In the genomic region with DNA sequence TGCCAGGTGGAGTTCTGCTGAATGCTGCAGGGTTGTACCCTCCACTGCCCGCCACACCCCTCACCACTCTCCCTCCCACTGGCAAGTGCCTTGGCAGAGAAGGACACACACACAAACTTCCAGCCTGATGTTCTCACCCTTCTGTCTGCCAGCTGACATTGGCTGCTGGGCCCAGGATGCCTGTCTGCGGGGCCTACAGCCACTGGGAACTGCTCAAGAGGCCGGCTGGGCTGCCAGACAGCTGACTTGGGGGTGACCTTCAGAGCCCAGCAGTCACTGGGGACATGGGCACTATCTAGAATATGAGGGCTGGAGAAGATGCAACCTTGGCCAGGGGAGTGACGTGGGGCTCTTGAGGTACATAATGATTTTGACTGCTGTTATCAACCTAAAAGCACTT, we compare ENCODE assay signal across 20 cellular contexts.
DNase-seq lines count a peak whose midpoint lies in the region; ATAC-seq, FAIRE-seq and TF ChIP-seq lines count a peak whose summit lies in the region.
"Had no signal": no experiment of that assay in that cellular context is flagged by ENCODE, and none has a peak within 500 bp of the region (broad histone marks: within the 10 kb centered on the region; RNA-seq: fewer than 3 reads in every experiment).

No MANE protein-coding gene starts in this region.

- CTCF ChIA-PET in A549 (lab: Yijun Ruan, JAX) = interaction anchor here (0.5 to 5.4 kb wide), 5 partner anchors 11 to 480 kb away, joined by 3 to 53 read pairs (median 3); no protein-coding TSS in a partner anchor
- CTCF ChIA-PET in WTC11 (lab: Charles Lee) = interaction anchor here (1.2 to 4.5 kb wide), 7 partner anchors 10 to 157 kb away, joined by 3 to 22 read pairs (median 10); a partner anchor contains a TSS

- H3K9me3 Mint-ChIP-seq in WTC11 = no peaks in the 10 kb centered on the region
- H3K9me3 Mint-ChIP-seq: CD4-positive, CD25-positive, alpha-beta regulatory T cell had no signal

- H3K9me3 ChIP-seq in A549 = no peaks in the 10 kb centered on the region
- no peaks in the 10 kb centered on the region for H3K9me3 ChIP-seq in esophagus muscularis mucosa
- no peaks in the 10 kb centered on the region for H3K9me3 ChIP-seq in osteoblast (ENCODE audit: low read depth, low read length)

- H3K4me3 Mint-ChIP-seq in WTC11 = no peak overlapping the region

- intact Hi-C loops in esophagus muscularis mucosa (cut with DNase I) = no loop called here

- TF ChIP-seq POLR2A in A549 (IDR thresholded peaks at IDR 0.05; ENCODE audit: low read length) = no peak
- TF ChIP-seq POLR2A in esophagus muscularis mucosa (IDR thresholded peaks at IDR 0.05; ENCODE audit: low read depth) = no peak

- H3K4me2 ChIP-seq in A549 (no peak overlapping the region), osteoblast (ENCODE audit: insufficient read depth, low read length) (no peak overlapping the region)

- H2AFZ ChIP-seq in osteoblast (ENCODE audit: low read length) = no peak overlapping the region

- POLR2A ChIA-PET in A549 (lab: Yijun Ruan, JAX) (no interaction called here), WTC11 (lab: Charles Lee) (no interaction called here)

- no peaks in the 10 kb centered on the region for H3K36me3 Mint-ChIP-seq in WTC11
- H3K36me3 Mint-ChIP-seq: CD4-positive, CD25-positive, alpha-beta regulatory T cell had no signal

- H3K27ac Mint-ChIP-seq in WTC11 = peak overlapping the region; percentile 39; the same call in 1 of the 2 replicates

- H3K27me3 ChIP-seq in esophagus muscularis mucosa (peaks cover 0 to 9% (median 0%) of the 10 kb centered on the region in 4 donors), osteoblast (ENCODE audit: insufficient read depth, low read length) (no peaks in the 10 kb centered on the region)

- peaks cover 23% of the 10 kb centered on the region for H3K4me1 Mint-ChIP-seq in WTC11

- no peak for TF ChIP-seq RAD21 in A549 (conservative IDR thresholded peaks at IDR 0.05 in 1 of 2, IDR thresholded peaks at IDR 0.05 in 1 of 2)

- H3K27ac ChIP-seq in A549 = peak overlapping the region; percentile 90 to 91; a peak in 4 of 6 replicates
- peak overlapping the region in 3 of 4 donors; percentile 40 to 61 (median 56) for H3K27ac ChIP-seq in esophagus muscularis mucosa (replicated peaks in 1 of 4)
- H3K27ac ChIP-seq in osteoblast (ENCODE audit: low read depth, low read length) = no peak overlapping the region
- H3K27ac ChIP-seq: HL-60 had no signal

- ATAC-seq in A549 = no peak
- no peak for ATAC-seq in WTC11
- ATAC-seq in GM21360 (IDR thresholded peaks at IDR 0.05; ENCODE audit: unreplicated experiment) = no peak
- ATAC-seq in GM19351 (IDR thresholded peaks at IDR 0.05; ENCODE audit: unreplicated experiment) = no peak
- ATAC-seq in HG02798 (IDR thresholded peaks at IDR 0.05; ENCODE audit: poor library complexity, unreplicated experiment) = no peak
- ATAC-seq: PC-3 had no signal

- 95% methylated on average over 4 of the region's 4 CpGs for WGBS in A549 (ENCODE audit: missing lambda C conversion rate)
- WGBS in esophagus muscularis mucosa = 87% methylated on average over 3 of the region's 4 CpGs

- H3K36me3 ChIP-seq in esophagus muscularis mucosa = peaks cover 0 to 6% (median 0%) of the 10 kb centered on the region in 4 donors
- H3K36me3 ChIP-seq in osteoblast (ENCODE audit: insufficient read depth, low read length) = no peaks in the 10 kb centered on the region

- no peaks in the 10 kb centered on the region for H3K79me2 ChIP-seq in osteoblast (ENCODE audit: insufficient read depth, low read length)

- TF ChIP-seq EP300 in A549 (IDR thresholded peaks at IDR 0.05) = no peak
- TF ChIP-seq EP300 in esophagus muscularis mucosa (IDR thresholded peaks at IDR 0.05) = no peak

- peaks cover 26% of the 10 kb centered on the region for H3K27me3 Mint-ChIP-seq in WTC11 (ENCODE audit: low read depth)
- H3K27me3 Mint-ChIP-seq: CD4-positive, CD25-positive, alpha-beta regulatory T cell had no signal

- H3K4me1 ChIP-seq in A549 (peaks cover 49% of the 10 kb centered on the region), esophagus muscularis mucosa (peaks cover 31 to 46% (median 41%) of the 10 kb centered on the region in 4 donors), osteoblast (ENCODE audit: insufficient read depth, low read length) (peaks cover 24% of the 10 kb centered on the region)

- H3K4me3 ChIP-seq in A549 (no peak overlapping the region), esophagus muscularis mucosa (no peak overlapping the region), osteoblast (ENCODE audit: insufficient read depth, low read length) (no peak overlapping the region)

- no peak for DNase-seq in A549 (ENCODE audit: low read depth in 1 of 2, low spot score in 1 of 2)
- no peak for DNase-seq in WTC11 (ENCODE audit: low spot score)
- DNase-seq in esophagus muscularis mucosa (ENCODE audit: extremely low spot score) = no peak
- DNase-seq in osteoblast (ENCODE audit: insufficient read length, low spot score, missing footprints) = peak; percentile 61
- no peak for DNase-seq in KG1 (lab: John Stamatoyannopoulos, UW)
- DNase-seq: CD4-positive, CD25-positive, alpha-beta regulatory T cell; DMS53; GOT3; KBM-7; NCI-H1092 treated with DMSO at 0.1 percent for 48 hours; NCI-H1694; NCI-H446; NCI-H748 treated with DMSO at 0.1 percent for 48 hours; PC-3; SHP77 had no signal

- TF ChIP-seq CTCF in A549 (IDR thresholded peaks at IDR 0.05) (no peak), WTC11 (IDR thresholded peaks at IDR 0.05) (no peak), esophagus muscularis mucosa (IDR thresholded peaks at IDR 0.05) (no peak), osteoblast (IDR thresholded peaks at IDR 0.05; ENCODE audit: extremely low read depth, low read depth, low read length) (no peak)

- FAIRE-seq in A549 (lab: Jason Lieb, UNC) = no peak
- FAIRE-seq: GM12891 had no signal

- H4K20me1 ChIP-seq in osteoblast (ENCODE audit: insufficient read depth, low read length) = no peaks in the 10 kb centered on the region

TF ChIP-seq in A549, 52 proteins besides CTCF, POLR2A, EP300 and RAD21 (continues in another document):
- TF ChIP-seq NFE2L2 (conservative IDR thresholded peaks at IDR 0.05; ENCODE audit: low read length) = no peak
- TF ChIP-seq NR3C1 (IDR thresholded peaks at IDR 0.05) = no peak
- TF ChIP-seq FOXS1 (CRISPR knock-in tag; IDR thresholded peaks at IDR 0.05) = no peak
- TF ChIP-seq CBX8 (IDR thresholded peaks at IDR 0.05) = no peak
- TF ChIP-seq, protein P1, sequence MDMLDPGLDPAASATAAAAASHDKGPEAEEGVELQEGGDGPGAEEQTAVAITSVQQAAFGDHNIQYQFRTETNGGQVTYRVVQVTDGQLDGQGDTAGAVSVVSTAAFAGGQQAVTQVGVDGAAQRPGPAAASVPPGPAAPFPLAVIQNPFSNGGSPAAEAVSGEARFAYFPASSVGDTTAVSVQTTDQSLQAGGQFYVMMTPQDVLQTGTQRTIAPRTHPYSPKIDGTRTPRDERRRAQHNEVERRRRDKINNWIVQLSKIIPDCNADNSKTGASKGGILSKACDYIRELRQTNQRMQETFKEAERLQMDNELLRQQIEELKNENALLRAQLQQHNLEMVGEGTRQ (IDR thresholded peaks at IDR 0.05) = no peak
- TF ChIP-seq ZC3H11A (IDR thresholded peaks at IDR 0.05) = no peak
- TF ChIP-seq, protein P2, sequence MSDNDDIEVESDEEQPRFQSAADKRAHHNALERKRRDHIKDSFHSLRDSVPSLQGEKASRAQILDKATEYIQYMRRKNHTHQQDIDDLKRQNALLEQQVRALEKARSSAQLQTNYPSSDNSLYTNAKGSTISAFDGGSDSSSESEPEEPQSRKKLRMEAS (IDR thresholded peaks at IDR 0.05) = no peak
- no peak for TF ChIP-seq ZNF302 (CRISPR knock-in tag; IDR thresholded peaks at IDR 0.05)
- no peak for TF ChIP-seq ESRRA (IDR thresholded peaks at IDR 0.05; ENCODE audit: borderline replicate concordance, low read length)
- TF ChIP-seq GATA3 (IDR thresholded peaks at IDR 0.05; ENCODE audit: borderline replicate concordance) = no peak
- no peak for TF ChIP-seq HOXB13 (CRISPR knock-in tag; IDR thresholded peaks at IDR 0.05; ENCODE audit: low read depth)
- no peak for TF ChIP-seq KDM5A (IDR thresholded peaks at IDR 0.05)
- no peak for TF ChIP-seq FOSL2 (IDR thresholded peaks at IDR 0.05)
- TF ChIP-seq FOSL2 (CRISPR knock-in tag; IDR thresholded peaks at IDR 0.05) = no peak
- no peak for TF ChIP-seq HOXB5 (CRISPR knock-in tag; IDR thresholded peaks at IDR 0.05)

TF ChIP-seq in WTC11, 78 proteins besides CTCF, POLR2A, EP300 and RAD21 (continues in another document):
- TF ChIP-seq NFE2L1 (CRISPR knock-in tag; IDR thresholded peaks at IDR 0.05) (no peak), CREM (CRISPR knock-in tag; IDR thresholded peaks at IDR 0.05) (no peak), ZNF396 (CRISPR knock-in tag; IDR thresholded peaks at IDR 0.05; ENCODE audit: borderline replicate concordance) (no peak), NR2C2 (CRISPR knock-in tag; IDR thresholded peaks at IDR 0.05) (no peak), ESRRA (CRISPR knock-in tag; IDR thresholded peaks at IDR 0.05; ENCODE audit: borderline replicate concordance) (no peak), RORB (CRISPR knock-in tag; IDR thresholded peaks at IDR 0.05) (no peak), OVOL2 (CRISPR knock-in tag; IDR thresholded peaks at IDR 0.05; ENCODE audit: borderline replicate concordance) (no peak)
- TF ChIP-seq, protein P3, sequence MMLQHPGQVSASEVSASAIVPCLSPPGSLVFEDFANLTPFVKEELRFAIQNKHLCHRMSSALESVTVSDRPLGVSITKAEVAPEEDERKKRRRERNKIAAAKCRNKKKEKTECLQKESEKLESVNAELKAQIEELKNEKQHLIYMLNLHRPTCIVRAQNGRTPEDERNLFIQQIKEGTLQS (CRISPR knock-in tag; conservative IDR thresholded peaks at IDR 0.05) = no peak
- TF ChIP-seq, protein P1 (CRISPR knock-in tag; IDR thresholded peaks at IDR 0.05) = no peak
- TF ChIP-seq, protein P2 (CRISPR knock-in tag; IDR thresholded peaks at IDR 0.05) = no peak
